In the genomic region with DNA sequence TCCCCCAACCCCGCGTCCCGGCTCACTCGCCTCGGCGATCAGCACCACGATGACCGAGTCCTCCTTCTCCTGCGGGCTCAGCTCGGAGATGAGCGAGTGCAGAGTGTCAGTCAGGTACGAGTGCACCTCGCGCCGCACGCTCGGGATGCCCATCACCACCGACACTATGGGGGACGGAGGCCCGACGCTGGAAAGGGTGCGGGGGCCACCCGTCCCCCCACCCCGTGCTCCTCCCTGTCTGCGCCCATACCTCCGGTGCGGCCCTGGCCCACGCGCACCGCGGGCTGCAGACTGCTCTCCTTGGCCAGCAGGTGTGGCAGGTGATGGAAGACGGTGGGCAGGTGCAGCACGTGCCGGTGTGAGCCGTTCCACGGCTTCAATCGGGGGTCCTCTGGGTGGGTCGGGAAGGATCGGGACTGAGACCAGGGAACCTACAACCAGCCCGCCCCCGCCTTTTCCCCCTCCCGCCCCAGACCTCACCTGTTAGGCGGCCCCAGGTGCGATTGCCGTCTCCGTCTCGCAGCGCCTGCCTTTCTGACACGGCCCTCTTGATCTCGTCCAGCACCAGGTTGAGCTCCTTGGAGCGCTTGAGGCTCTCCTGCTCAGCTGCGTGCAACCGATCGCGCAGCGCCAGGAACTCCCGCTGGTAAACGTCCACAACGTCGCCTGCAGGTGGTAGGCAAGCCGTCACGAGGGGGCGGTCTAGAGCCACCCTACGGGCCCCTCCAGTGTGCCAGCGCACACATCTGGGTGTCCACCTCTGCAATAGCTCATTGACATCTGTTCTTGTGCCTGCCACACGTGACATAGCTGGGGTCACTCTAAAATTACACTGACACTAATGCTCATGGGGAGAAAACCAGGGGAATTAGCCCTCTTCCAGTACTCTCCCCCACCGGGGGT, we compare ENCODE assay signal across 8 cellular contexts. TPM values are rescaled to one million over a fixed set of nuclear protein-coding genes. Genes with fewer than 3 reads are reported as not detected.
DNase-seq lines count a peak whose midpoint lies in the region; ATAC-seq and TF ChIP-seq lines count a peak whose summit lies in the region.

No MANE protein-coding gene starts in this region.

- H3K4me3 ChIP-seq in HL-60 (replicated peaks; ENCODE audit: insufficient read depth, low read length) = no peak overlapping the region

- H3K4me1 Mint-ChIP-seq in naive B cell = peaks cover 32 to 44% (median 36%) of the 10 kb centered on the region in 3 donors
- H3K4me1 Mint-ChIP-seq in stimulated activated naive CD8-positive, alpha-beta T cell treated with anti-CD3 and anti-CD28 coated beads, Interleukin-15, amount 100 ng/mL, for 72 hours = peaks cover 49% of the 10 kb centered on the region

- H3K36me3 Mint-ChIP-seq in naive B cell = peaks cover 0 to 13% of the 10 kb centered on the region in 2 donors

- ATAC-seq in naive B cell (ENCODE audit: low read depth in 2 of 2) (peak; percentile 52 to 59), GM19035 (IDR thresholded peaks at IDR 0.05; ENCODE audit: unreplicated experiment) (no peak), HG03442 (IDR thresholded peaks at IDR 0.05; ENCODE audit: unreplicated experiment) (no peak)
- ATAC-seq in stimulated activated naive CD8-positive, alpha-beta T cell treated with anti-CD3 and anti-CD28 coated beads, Interleukin-15, amount 100 ng/mL, for 72 hours = peak; percentile 51

- peak overlapping the region in 5 of 6 donors; percentile 59 to 92 (median 78) for H3K27ac Mint-ChIP-seq in naive B cell
- peak overlapping the region in 1 of 2 donors; percentile 68 for H3K27ac Mint-ChIP-seq in stimulated activated naive CD8-positive, alpha-beta T cell treated with anti-CD3 and anti-CD28 coated beads, Interleukin-15, amount 100 ng/mL, for 72 hours

- TF ChIP-seq CTCF in GM12874 (IDR thresholded peaks at IDR 0.05; ENCODE audit: insufficient read depth, low read depth, low read length) = peak; percentile 87
- peak; percentile 79 for TF ChIP-seq CTCF in HL-60 (IDR thresholded peaks at IDR 0.05; ENCODE audit: insufficient read depth, low read length)

- H3K27me3 Mint-ChIP-seq in naive B cell = no peaks in the 10 kb centered on the region
- no peaks in the 10 kb centered on the region for H3K27me3 Mint-ChIP-seq in stimulated activated naive CD8-positive, alpha-beta T cell treated with anti-CD3 and anti-CD28 coated beads, Interleukin-15, amount 100 ng/mL, for 72 hours

- DNase-seq in HL-60 (ENCODE audit: low read depth in 1 of 2, low spot score in 1 of 2) (peak in 1 of 2 experiments; percentile 88), dermis blood vessel endothelial cell (peak; percentile 79), naive B cell (peak; percentile 75)
- peak; percentile 79 to 88 for DNase-seq in activated CD4-positive, alpha-beta T cell treated with anti-CD3 and anti-CD28 coated beads for 4 hours
- DNase-seq in stimulated activated naive CD8-positive, alpha-beta T cell treated with anti-CD3 and anti-CD28 coated beads, Interleukin-15, amount 100 ng/mL, for 72 hours = peak; percentile 80 to 85

- H3K27me3 ChIP-seq in HL-60 (ENCODE audit: insufficient read depth, poor library complexity, severe bottlenecking) = no peaks in the 10 kb centered on the region

- no peak overlapping the region for H3K27ac ChIP-seq in HL-60 (replicated peaks)

- no peaks in the 10 kb centered on the region for H3K9me3 Mint-ChIP-seq in naive B cell
- no peaks in the 10 kb centered on the region for H3K9me3 Mint-ChIP-seq in stimulated activated naive CD8-positive, alpha-beta T cell treated with anti-CD3 and anti-CD28 coated beads, Interleukin-15, amount 100 ng/mL, for 72 hours

- peak overlapping the region in 4 of 8 donors; percentile 13 to 72 (median 60) for H3K4me3 Mint-ChIP-seq in naive B cell
- peak overlapping the region in 1 of 2 donors; percentile 14 for H3K4me3 Mint-ChIP-seq in stimulated activated naive CD8-positive, alpha-beta T cell treated with anti-CD3 and anti-CD28 coated beads, Interleukin-15, amount 100 ng/mL, for 72 hours

RNA-seq across cellular contexts. Expression of gene MGAT4B, which starts 5.1 kb away (rescaled TPM):
- total RNA-seq in dermis blood vessel endothelial cell = 229 and 248 TPM in 2 replicates
- polyA plus RNA-seq in naive B cell (ENCODE audit: low read depth in 6 of 6) = 10 to 100 TPM in 3 of 6 donors, 1 to 10 TPM in 3; 6.2 to 17.3 (median 9.5) TPM

RNA-seq across cellular contexts. Expression of gene LTC4S, which starts 7.8 kb away (rescaled TPM):
- 0.79 and 0.85 TPM in 2 replicates for total RNA-seq in dermis blood vessel endothelial cell
- polyA plus RNA-seq in naive B cell (ENCODE audit: low read depth in 6 of 6) = under 1 TPM in 3 of 6 donors, not detected in 3; 0.49 to 0.82 (median 0.63) TPM

RNA-seq across cellular contexts. Expression of gene SQSTM1, which starts 19.1 kb away (rescaled TPM):
- total RNA-seq in dermis blood vessel endothelial cell = 644 and 1,006 TPM in 2 replicates
- 100 to 1,000 TPM; 177 to 246 (median 194) TPM for polyA plus RNA-seq in naive B cell (ENCODE audit: low read depth in 6 of 6)

RNA-seq across cellular contexts. Expression of gene MRNIP, which starts 57.1 kb away (rescaled TPM):
- total RNA-seq in dermis blood vessel endothelial cell = 8.2 and 11.9 TPM in 2 replicates
- 10 to 100 TPM in 5 of 6 donors, 1 to 10 TPM in 1; 4.4 to 21.2 (median 16.6) TPM for polyA plus RNA-seq in naive B cell (ENCODE audit: low read depth in 6 of 6)

Comparison
In these comparisons a context has a peak if more than half of its experiments do, and no peak if none do; other contexts are left out.
1. ATAC-seq: peak in naive B cell (2 of 2) and stimulated activated naive CD8-positive, alpha-beta T cell treated with anti-CD3 and anti-CD28 coated beads, Interleukin-15, amount 100 ng/mL, for 72 hours (single experiment); none in GM19035 (single experiment) and HG03442 (single experiment).